Comparison of ENCODE assay signal across 8 cellular contexts in genomic region chr2:174699993-174700766, GRCh38.
DNase-seq lines count a peak whose midpoint lies in the region; ATAC-seq and TF ChIP-seq lines count a peak whose summit lies in the region.

No MANE protein-coding gene starts in this region.

- 25 to 34% methylated on average over 4 of the region's 4 CpGs for WGBS in tibial nerve, 2 donors

- no peaks in the 10 kb centered on the region for H3K27me3 ChIP-seq in tibial nerve

- peak; percentile 62 for ATAC-seq in HG03439 (IDR thresholded peaks at IDR 0.05; ENCODE audit: unreplicated experiment)

- H3K27ac ChIP-seq in 22Rv1 (no peak overlapping the region), tibial nerve (no peak overlapping the region)

- TF ChIP-seq POLR2A in tibial nerve (IDR thresholded peaks at IDR 0.05) = no peak

- H3K4me3 ChIP-seq in tibial nerve = no peak overlapping the region

- no peak for TF ChIP-seq EP300 in tibial nerve (IDR thresholded peaks at IDR 0.05)

- no peaks in the 10 kb centered on the region for H3K9me3 ChIP-seq in tibial nerve

- TF ChIP-seq CTCF in 22Rv1 (IDR thresholded peaks at IDR 0.05) = peak; percentile 69
- peak; percentile 67 to 79 (median 67) for TF ChIP-seq CTCF in tibial nerve (IDR thresholded peaks at IDR 0.05)

- no peaks in the 10 kb centered on the region for H3K36me3 ChIP-seq in tibial nerve

- DNase-seq in DMS79 treated with DMSO at 0.1 percent for 48 hours (lab: John Stamatoyannopoulos, UW) (peak; percentile 87), NOMO-1 treated with dmso at 0.1 percent for 144 hours (lab: John Stamatoyannopoulos, UW; ENCODE audit: unreplicated experiment) (peak; percentile 21), left kidney (ENCODE audit: low read depth, low spot score) (peak; percentile 76), tibial nerve (ENCODE audit: low spot score in 2 of 2) (no peak), 8988T (no peak)
- DNase-seq in central memory CD4-positive, alpha-beta T cell = peak; percentile 52

- H3K4me1 ChIP-seq in tibial nerve = peaks cover 0 to 9% (median 0%) of the 10 kb centered on the region in 4 donors

Comparison
In these comparisons a context has a peak if more than half of its experiments do, and no peak if none do; other contexts are left out.
1. DNase-seq: peak in DMS79 treated with DMSO at 0.1 percent for 48 hours (single experiment), NOMO-1 treated with dmso at 0.1 percent for 144 hours (single experiment), central memory CD4-positive, alpha-beta T cell (single experiment) and left kidney (single experiment); none in tibial nerve (0 of 2) and 8988T (single experiment).